In the genomic region with DNA sequence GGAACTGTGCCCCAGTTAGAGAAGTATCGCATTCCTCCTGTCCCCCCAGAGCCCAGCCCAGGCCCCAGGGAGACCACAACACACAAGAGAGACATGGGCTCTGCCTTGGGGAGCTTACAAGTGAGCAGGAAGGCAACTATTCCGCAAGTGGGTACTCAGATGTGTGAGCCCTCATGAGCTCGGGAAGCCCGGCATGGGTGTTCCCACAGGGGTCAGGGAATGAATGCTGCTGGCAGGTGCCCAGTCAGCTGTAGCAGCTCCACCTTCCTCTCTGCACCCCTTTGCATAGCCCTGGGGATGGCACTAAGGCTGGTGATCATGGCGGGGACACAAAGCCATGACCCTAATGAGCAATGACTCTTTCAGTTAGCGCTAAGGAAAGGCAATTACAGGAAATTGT, we compare ENCODE assay signal across 25 cellular contexts.
DNase-seq lines count a peak whose midpoint lies in the region; ATAC-seq and TF ChIP-seq lines count a peak whose summit lies in the region.
"Had no signal": no experiment of that assay in that cellular context is flagged by ENCODE, and none has a peak within 500 bp of the region (broad histone marks: within the 10 kb centered on the region; RNA-seq: fewer than 3 reads in every experiment).

No MANE protein-coding gene starts in this region.

- peaks cover 8% of the 10 kb centered on the region for H3K27me3 ChIP-seq in osteoblast (ENCODE audit: insufficient read depth, low read length)
- H3K27me3 ChIP-seq in suprapubic skin, result no peaks in the 10 kb centered on the region

- TF ChIP-seq EP300 in suprapubic skin (IDR thresholded peaks at IDR 0.05), result no peak

- H3K4me3 ChIP-seq in osteoblast (ENCODE audit: insufficient read depth, low read length) (no peak overlapping the region), suprapubic skin (no peak overlapping the region)
- H3K4me3 ChIP-seq: K562, SK-N-MC had no signal

- TF ChIP-seq CTCF in osteoblast (IDR thresholded peaks at IDR 0.05; ENCODE audit: extremely low read depth, low read depth, low read length) (no peak), suprapubic skin (IDR thresholded peaks at IDR 0.05) (no peak)

- peak; percentile 51 for DNase-seq in activated effector memory CD4-positive, alpha-beta T cell treated with anti-CD3 and anti-CD28 coated beads, Interleukin-2, amount 50 U/mL, for 16 hours
- no peak for DNase-seq in activated effector memory CD4-positive, alpha-beta T cell treated with Interleukin-2 at 50 U/mL for 16 hours
- DNase-seq in islet precursor cell, result peak; percentile 32
- peak; percentile 34 for DNase-seq in osteoblast (ENCODE audit: insufficient read length, low spot score, missing footprints)
- DNase-seq in suprapubic skin (ENCODE audit: low spot score in 2 of 2), result peak; percentile 40 to 43
- no peak for DNase-seq in T1000 (lab: John Stamatoyannopoulos, UW)
- no peak for DNase-seq in H4 (ENCODE audit: low spot score)
- DNase-seq: 8988T; ACHN; CD4-positive, alpha-beta T cell; GOT3; HCEC 1CT; Kasumi-1; NCI-H1436; NCI-H187; NCI-H2081 treated with DMSO at 0.1 percent for 48 hours; NCI-H226; NCI-H510A; SHP77 treated with DMSO at 0.1 percent for 48 hours had no signal

- H3K4me2 ChIP-seq in osteoblast (ENCODE audit: insufficient read depth, low read length), result no peak overlapping the region

- no peaks in the 10 kb centered on the region for H3K9me3 ChIP-seq in osteoblast (ENCODE audit: low read depth, low read length)
- no peaks in the 10 kb centered on the region for H3K9me3 ChIP-seq in suprapubic skin

- H3K79me2 ChIP-seq in osteoblast (ENCODE audit: insufficient read depth, low read length), result no peaks in the 10 kb centered on the region

- ATAC-seq in HG02623 (IDR thresholded peaks at IDR 0.05; ENCODE audit: unreplicated experiment), result no peak
- ATAC-seq: K562, Panc1 had no signal

- H3K27ac ChIP-seq in osteoblast (ENCODE audit: low read depth, low read length) (no peak overlapping the region), suprapubic skin (no peak overlapping the region)
- H3K27ac ChIP-seq: HL-60, RWPE1, SK-N-MC had no signal

- TF ChIP-seq POLR2A in suprapubic skin (IDR thresholded peaks at IDR 0.05), result no peak

- H3K4me1 ChIP-seq in osteoblast (ENCODE audit: insufficient read depth, low read length) (no peaks in the 10 kb centered on the region), suprapubic skin (no peaks in the 10 kb centered on the region)

- no peaks in the 10 kb centered on the region for H3K36me3 ChIP-seq in osteoblast (ENCODE audit: insufficient read depth, low read length)
- H3K36me3 ChIP-seq in suprapubic skin, result no peaks in the 10 kb centered on the region

- WGBS in suprapubic skin, result 85% methylated on average over 3 of the region's 6 CpGs

- no peak overlapping the region for H2AFZ ChIP-seq in osteoblast (ENCODE audit: low read length)

- H4K20me1 ChIP-seq in osteoblast (ENCODE audit: insufficient read depth, low read length), result no peaks in the 10 kb centered on the region

Comparison
In these comparisons a context has a peak if more than half of its experiments do, and no peak if none do; other contexts are left out.
1. DNase-seq: peak in activated effector memory CD4-positive, alpha-beta T cell treated with anti-CD3 and anti-CD28 coated beads, Interleukin-2, amount 50 U/mL, for 16 hours (single experiment), islet precursor cell (single experiment), osteoblast (single experiment) and suprapubic skin (2 of 2); none in activated effector memory CD4-positive, alpha-beta T cell treated with Interleukin-2 at 50 U/mL for 16 hours (single experiment), T1000 (single experiment) and H4 (single experiment).